32 cellular contexts compared by ENCODE assay signal in genomic region chr7:17320102-17320497, GRCh38. TPM values are rescaled to one million over a fixed set of nuclear protein-coding genes. Genes with fewer than 3 reads are reported as not detected.
DNase-seq lines count a peak whose midpoint lies in the region; ATAC-seq and TF ChIP-seq lines count a peak whose summit lies in the region.
"Had no signal": no experiment of that assay in that cellular context is flagged by ENCODE, and none has a peak within 500 bp of the region (broad histone marks: within the 10 kb centered on the region; RNA-seq: fewer than 3 reads in every experiment).

No MANE protein-coding gene starts in this region.

- DNase-seq in RWPE2 (ENCODE audit: low spot score) (no peak), fibroblast of mammary gland (ENCODE audit: low read depth) (peak; percentile 74), osteoblast (ENCODE audit: insufficient read length, low spot score, missing footprints) (no peak), substantia nigra (lab: John Stamatoyannopoulos, UW) (no peak), lower leg skin (ENCODE audit: low spot score in 2 of 2) (no peak), left lung (no peak)
- DNase-seq in T-helper 2 cell treated with Interferon-gamma antibody and Interleukin-4, amounts not matched to agents 5 μg/mL and 100 μg/mL, for 36 hours (ENCODE audit: low spot score) = no peak
- DNase-seq: activated CD4-positive, alpha-beta T cell treated with anti-CD3 and anti-CD28 coated beads, Interleukin-2, amount 10 ng/mL, durations not matched to agents 7 days and 5 days; activated naive CD4-positive, alpha-beta T cell treated with anti-CD3 and anti-CD28 coated beads, Interleukin-2, amount 10 ng/mL, durations not matched to agents 7 days and 5 days; activated T-cell treated with anti-CD3 and anti-CD28 coated beads, Interleukin-2, amount 50 U/mL, for 72 hours; amniotic stem cell; CD8-positive, alpha-beta memory T cell; colonic mucosa; effector CD8-positive, alpha-beta T cell; foreskin melanocyte; hippocampal formation; KBM-7; left ventricle myocardium inferior; MG63; NCI-H2029; NCI-H226; NCI-H69; stimulated activated naive CD8-positive, alpha-beta T cell treated with anti-CD3 and anti-CD28 coated beads, Interleukin-15, Interleukin-2, amounts not matched to agents 100 U/mL and 50 U/mL, for 24 hours; SW 1271; T1000 had no signal

- TF ChIP-seq CTCF in RWPE2 (IDR thresholded peaks at IDR 0.05; ENCODE audit: poor library complexity, severe bottlenecking) (no peak), fibroblast of mammary gland (conservative IDR thresholded peaks at IDR 0.05; ENCODE audit: control insufficient read depth, insufficient read depth, low read depth, low read length) (no peak), osteoblast (IDR thresholded peaks at IDR 0.05; ENCODE audit: extremely low read depth, low read depth, low read length) (no peak), lower leg skin (IDR thresholded peaks at IDR 0.05) (no peak), left lung (IDR thresholded peaks at IDR 0.05) (no peak)

- peaks cover 25% of the 10 kb centered on the region for H3K36me3 Mint-ChIP-seq in T-helper 2 cell treated with Interferon-gamma antibody and Interleukin-4, amounts not matched to agents 5 μg/mL and 100 μg/mL, for 36 hours (ENCODE audit: low read depth)

- H3K27ac Mint-ChIP-seq in T-helper 2 cell treated with Interferon-gamma antibody and Interleukin-4, amounts not matched to agents 5 μg/mL and 100 μg/mL, for 36 hours = no peak overlapping the region
- H3K27ac Mint-ChIP-seq: activated CD4-positive, alpha-beta T cell treated with anti-CD3 and anti-CD28 coated beads, Interleukin-2, amount 10 ng/mL, durations not matched to agents 7 days and 5 days; activated naive CD4-positive, alpha-beta T cell treated with anti-CD3 and anti-CD28 coated beads, Interleukin-2, amount 10 ng/mL, durations not matched to agents 7 days and 5 days; activated T-cell treated with anti-CD3 and anti-CD28 coated beads, Interleukin-2, amount 50 U/mL, for 72 hours; B cell; CD8-positive, alpha-beta memory T cell; nephron had no signal

- H3K27ac ChIP-seq in ACC112 (ENCODE audit: low read depth, low read length) (peak overlapping the region; percentile 89), RWPE2 (ENCODE audit: poor library complexity, severe bottlenecking) (peak overlapping the region; percentile 5), osteoblast (ENCODE audit: low read depth, low read length) (peak overlapping the region; percentile 78), substantia nigra (ENCODE audit: low read depth, low read length, poor library complexity, severe bottlenecking) (no peak overlapping the region), left lung (peak overlapping the region in 1 of 2 donors; percentile 1)
- H3K27ac ChIP-seq: colonic mucosa, left ventricle myocardium inferior, prostate gland had no signal

- intact Hi-C loops in lower leg skin (cut with DNase I; ENCODE audit: low total_unique reads) = no loop called here
- intact Hi-C loops in left lung (cut with DNase I) = no loop called here

- H3K4me2 ChIP-seq in osteoblast (ENCODE audit: insufficient read depth, low read length) = no peak overlapping the region

- H3K4me3 ChIP-seq in ACC112 (ENCODE audit: low read depth, low read length) (no peak overlapping the region), RWPE2 (ENCODE audit: severe bottlenecking) (no peak overlapping the region), fibroblast of mammary gland (ENCODE audit: control insufficient read depth, low read depth, low read length) (no peak overlapping the region), osteoblast (ENCODE audit: insufficient read depth, low read length) (no peak overlapping the region), lower leg skin (ENCODE audit: low read depth, poor library complexity, severe bottlenecking) (no peak overlapping the region), left lung (no peak overlapping the region)
- H3K4me3 ChIP-seq: colonic mucosa, left ventricle myocardium inferior, MG63, prostate gland had no signal

- H3K9me3 Mint-ChIP-seq in T-helper 2 cell treated with Interferon-gamma antibody and Interleukin-4, amounts not matched to agents 5 μg/mL and 100 μg/mL, for 36 hours = no peaks in the 10 kb centered on the region
- H3K9me3 Mint-ChIP-seq: activated CD4-positive, alpha-beta T cell treated with anti-CD3 and anti-CD28 coated beads, Interleukin-2, amount 10 ng/mL, durations not matched to agents 7 days and 5 days; activated naive CD4-positive, alpha-beta T cell treated with anti-CD3 and anti-CD28 coated beads, Interleukin-2, amount 10 ng/mL, durations not matched to agents 7 days and 5 days; activated T-cell treated with anti-CD3 and anti-CD28 coated beads, Interleukin-2, amount 50 U/mL, for 72 hours; CD8-positive, alpha-beta memory T cell; nephron had no signal

- TF ChIP-seq POLR2A in lower leg skin (IDR thresholded peaks at IDR 0.05) = no peak

- H3K4me1 ChIP-seq in ACC112 (ENCODE audit: control insufficient read depth, insufficient read depth, low read length, unreplicated experiment) (peaks cover 63% of the 10 kb centered on the region), RWPE2 (ENCODE audit: insufficient read depth, poor library complexity, severe bottlenecking) (peaks cover 36% of the 10 kb centered on the region), osteoblast (ENCODE audit: insufficient read depth, low read length) (peaks cover 54% of the 10 kb centered on the region), left lung (peaks cover 14 to 54% of the 10 kb centered on the region in 2 donors)
- H3K4me1 ChIP-seq: colonic mucosa, prostate gland had no signal

- no peak overlapping the region for H3K4me3 Mint-ChIP-seq in T-helper 2 cell treated with Interferon-gamma antibody and Interleukin-4, amounts not matched to agents 5 μg/mL and 100 μg/mL, for 36 hours
- H3K4me3 Mint-ChIP-seq: activated CD4-positive, alpha-beta T cell treated with anti-CD3 and anti-CD28 coated beads, Interleukin-2, amount 10 ng/mL, durations not matched to agents 7 days and 5 days; activated naive CD4-positive, alpha-beta T cell treated with anti-CD3 and anti-CD28 coated beads, Interleukin-2, amount 10 ng/mL, durations not matched to agents 7 days and 5 days; activated T-cell treated with anti-CD3 and anti-CD28 coated beads, Interleukin-2, amount 50 U/mL, for 72 hours; B cell; CD8-positive, alpha-beta memory T cell; nephron had no signal

- H3K27me3 Mint-ChIP-seq in T-helper 2 cell treated with Interferon-gamma antibody and Interleukin-4, amounts not matched to agents 5 μg/mL and 100 μg/mL, for 36 hours (ENCODE audit: low read depth) = no peaks in the 10 kb centered on the region
- H3K27me3 Mint-ChIP-seq: activated CD4-positive, alpha-beta T cell treated with anti-CD3 and anti-CD28 coated beads, Interleukin-2, amount 10 ng/mL, durations not matched to agents 7 days and 5 days; activated naive CD4-positive, alpha-beta T cell treated with anti-CD3 and anti-CD28 coated beads, Interleukin-2, amount 10 ng/mL, durations not matched to agents 7 days and 5 days; B cell; CD8-positive, alpha-beta memory T cell had no signal

- H3K36me3 ChIP-seq in ACC112 (ENCODE audit: insufficient read depth, low read length) (peaks cover 31% of the 10 kb centered on the region), RWPE2 (ENCODE audit: low read depth) (peaks cover 58% of the 10 kb centered on the region), osteoblast (ENCODE audit: insufficient read depth, low read length) (peaks cover 51% of the 10 kb centered on the region), left lung (peaks cover 0 to 37% of the 10 kb centered on the region in 2 donors)
- H3K36me3 ChIP-seq: colonic mucosa, prostate gland had no signal

- H3K27me3 ChIP-seq in ACC112 (ENCODE audit: insufficient read depth, low read length) = no peaks in the 10 kb centered on the region
- no peaks in the 10 kb centered on the region for H3K27me3 ChIP-seq in RWPE2 (ENCODE audit: insufficient read depth, poor library complexity, severe bottlenecking)
- H3K27me3 ChIP-seq in osteoblast (ENCODE audit: insufficient read depth, low read length) = no peaks in the 10 kb centered on the region
- no peaks in the 10 kb centered on the region for H3K27me3 ChIP-seq in left lung
- H3K27me3 ChIP-seq: colonic mucosa, MG63 had no signal

- ATAC-seq in RWPE2 (ENCODE audit: low read depth) = peak; percentile 61; the same call in 2 of the 3 replicates
- no peak for ATAC-seq in left lung
- ATAC-seq: Panc1; stimulated activated naive CD8-positive, alpha-beta T cell treated with anti-CD3 and anti-CD28 coated beads, Interleukin-15, Interleukin-2, amounts not matched to agents 100 U/mL and 50 U/mL, for 24 hours had no signal

- H4K20me1 ChIP-seq in osteoblast (ENCODE audit: insufficient read depth, low read length) = no peaks in the 10 kb centered on the region

- no peak overlapping the region for H2AFZ ChIP-seq in ACC112 (ENCODE audit: low read length, unreplicated experiment)
- H2AFZ ChIP-seq in osteoblast (ENCODE audit: low read length) = no peak overlapping the region

- H3K4me1 Mint-ChIP-seq in T-helper 2 cell treated with Interferon-gamma antibody and Interleukin-4, amounts not matched to agents 5 μg/mL and 100 μg/mL, for 36 hours (ENCODE audit: low read depth) = peaks cover 15% of the 10 kb centered on the region
- H3K4me1 Mint-ChIP-seq: nephron had no signal

- peaks cover 80% of the 10 kb centered on the region for H3K79me2 ChIP-seq in ACC112 (ENCODE audit: control insufficient read depth, insufficient read depth, low read length, unreplicated experiment)
- peaks cover 90% of the 10 kb centered on the region for H3K79me2 ChIP-seq in osteoblast (ENCODE audit: insufficient read depth, low read length)

- no peaks in the 10 kb centered on the region for H3K9me3 ChIP-seq in RWPE2 (ENCODE audit: severe bottlenecking)
- no peaks in the 10 kb centered on the region for H3K9me3 ChIP-seq in osteoblast (ENCODE audit: low read depth, low read length)
- no peaks in the 10 kb centered on the region for H3K9me3 ChIP-seq in left lung
- H3K9me3 ChIP-seq: colonic mucosa, left ventricle myocardium inferior, MG63, prostate gland had no signal

RNA-seq across cellular contexts. Expression of gene AHR, which starts 21.6 kb away (rescaled TPM):
- total RNA-seq in osteoblast (274 and 313 TPM in 2 replicates), lower leg skin (10 to 100 TPM; 83.2 to 92.7 (median 90.0) TPM), left lung (100 to 1,000 TPM; 163 to 200 TPM)
- total RNA-seq: A172, G401 had no signal
